Comparison of ENCODE assay signal across 28 cellular contexts in the genomic region with DNA sequence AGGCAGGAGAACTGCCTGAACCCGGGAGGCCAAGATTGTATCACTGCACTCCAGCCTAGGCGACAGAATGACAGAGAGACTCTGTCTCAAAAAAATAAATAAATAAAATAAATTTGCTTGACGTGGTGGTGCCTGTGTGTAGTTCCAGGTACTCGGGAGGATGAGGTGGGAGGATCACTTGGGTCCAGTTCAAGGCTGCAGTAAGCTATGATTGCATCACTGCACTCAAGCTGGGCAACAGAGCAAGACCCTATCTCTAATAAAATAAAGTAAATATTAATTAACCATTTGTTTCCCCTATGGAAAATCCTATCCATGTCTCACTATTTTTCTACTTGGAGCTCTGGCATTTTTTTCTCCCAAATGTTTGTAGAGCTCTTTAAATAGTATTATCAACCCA.
"Had no signal": no experiment of that assay in that cellular context is flagged by ENCODE, and none has a peak within 500 bp of the region (broad histone marks: within the 10 kb centered on the region; RNA-seq: fewer than 3 reads in every experiment).

No MANE protein-coding gene starts in this region.

- H3K9me3 ChIP-seq: colonic mucosa, esophagus muscularis mucosa, esophagus squamous epithelium, gastroesophageal sphincter, heart left ventricle, heart right ventricle had no signal

- H3K4me3 ChIP-seq: colonic mucosa, coronary artery, dorsolateral prefrontal cortex, esophagus muscularis mucosa, esophagus squamous epithelium, gastroesophageal sphincter, heart left ventricle, heart right ventricle had no signal

- H3K9me3 Mint-ChIP-seq: dendritic cell treated with granulocyte-macrophage colony-stimulating factor and Interleukin-4, amounts not matched to agents 40 ng/mL and 50 ng/mL, for 4 days; effector memory CD8-positive, alpha-beta T cell; endodermal cell had no signal

- H3K4me3 Mint-ChIP-seq: dendritic cell treated with granulocyte-macrophage colony-stimulating factor and Interleukin-4, amounts not matched to agents 40 ng/mL and 50 ng/mL, for 4 days; effector memory CD8-positive, alpha-beta T cell; endodermal cell had no signal

- ATAC-seq: effector memory CD8-positive, alpha-beta T cell; esophagus mucosa; foreskin keratinocyte; gastroesophageal sphincter; heart left ventricle; heart right ventricle had no signal

- H3K27ac Mint-ChIP-seq: dendritic cell treated with granulocyte-macrophage colony-stimulating factor and Interleukin-4, amounts not matched to agents 40 ng/mL and 50 ng/mL, for 4 days; effector memory CD8-positive, alpha-beta T cell; endodermal cell had no signal

- H3K4me1 ChIP-seq: colonic mucosa, esophagus squamous epithelium had no signal

- H3K27me3 ChIP-seq: colonic mucosa, dorsolateral prefrontal cortex, esophagus muscularis mucosa, esophagus squamous epithelium, foreskin keratinocyte, gastroesophageal sphincter had no signal

- H3K4me1 Mint-ChIP-seq: endodermal cell had no signal

- H3K27me3 Mint-ChIP-seq: effector memory CD8-positive, alpha-beta T cell had no signal

- H3K27ac ChIP-seq: colonic mucosa, coronary artery, dorsolateral prefrontal cortex, epithelial cell of prostate, esophagus muscularis mucosa, esophagus squamous epithelium, foreskin keratinocyte, gastroesophageal sphincter, heart left ventricle, heart right ventricle had no signal

- DNase-seq: colonic mucosa; cortex of kidney; dermis blood vessel endothelial cell; dorsolateral prefrontal cortex; effector CD4-positive, alpha-beta T cell; effector CD8-positive, alpha-beta T cell; effector memory CD4-positive, alpha-beta T cell; effector memory CD8-positive, alpha-beta T cell; endodermal cell; erythroblast; esophagus squamous epithelium; foreskin fibroblast; foreskin keratinocyte; foreskin melanocyte; glutamatergic neuron; head of caudate nucleus; heart right ventricle had no signal

- H3K36me3 ChIP-seq: colonic mucosa, esophagus muscularis mucosa, esophagus squamous epithelium, gastroesophageal sphincter, heart left ventricle, heart right ventricle had no signal

- FAIRE-seq: colon, endometrium, endothelial cell of umbilical vein, frontal cortex had no signal
